In genomic region chr12:76183459-76184186, GRCh38 we compare ENCODE assay signal across 9 cellular contexts.
A peak's percentile ranks its signal among the peaks of the same experiment; 100 is the strongest.
DNase-seq lines count a peak whose midpoint lies in the region; ATAC-seq, FAIRE-seq and TF ChIP-seq lines count a peak whose summit lies in the region.
"Had no signal": no experiment of that assay in that cellular context is flagged by ENCODE, and none has a peak within 500 bp of the region (broad histone marks: within the 10 kb centered on the region; RNA-seq: fewer than 3 reads in every experiment).

No MANE protein-coding gene starts in this region.

- ATAC-seq in HG02798 (IDR thresholded peaks at IDR 0.05; ENCODE audit: poor library complexity, unreplicated experiment) (peak; percentile 88), left lobe of liver (no peak)

- H3K27me3 ChIP-seq in OCI-LY3 (ENCODE audit: low read depth, low read length), result no peaks in the 10 kb centered on the region
- H3K27me3 ChIP-seq in endothelial cell of umbilical vein (ENCODE audit: control insufficient read depth in 2 of 2, insufficient read depth in 2 of 2, low read length in 2 of 2), result no peaks in the 10 kb centered on the region

- H3K36me3 Mint-ChIP-seq in activated naive CD4-positive, alpha-beta T cell treated with anti-CD3 and anti-CD28 coated beads, Interleukin-2, amount 10 ng/mL, durations not matched to agents 7 days and 5 days, result no peaks in the 10 kb centered on the region

- dilution Hi-C loops in endothelial cell of umbilical vein (cut with MboI; ENCODE audit: extremely low pct_ligation_motif_present, low sequenced_read_pairs), result no loop called here

- BruUV-seq in endothelial cell of umbilical vein (replicated peaks; lab: Mats Ljungman, UMichigan), result TSS peak; percentile 95

- TF ChIP-seq CTCF in OCI-LY3 (IDR thresholded peaks at IDR 0.05; ENCODE audit: low read depth, low read length), result no peak
- TF ChIP-seq CTCF in endothelial cell of umbilical vein (IDR thresholded peaks at IDR 0.05; ENCODE audit: extremely low read depth in 1 of 2, insufficient read depth in 1 of 2, low read depth in 1 of 2, low read length in 2 of 2), result no peak

- H3K36me3 ChIP-seq in OCI-LY3 (replicated peaks; ENCODE audit: low read depth, low read length) (no peaks in the 10 kb centered on the region), endothelial cell of umbilical vein (ENCODE audit: control insufficient read depth in 2 of 2, extremely low read depth in 1 of 2, insufficient read depth in 2 of 2, low read length in 2 of 2) (no peaks in the 10 kb centered on the region)

- peak overlapping the region; percentile 80 for H3K4me2 ChIP-seq in OCI-LY3 (ENCODE audit: low read length)
- H3K4me2 ChIP-seq in endothelial cell of umbilical vein (ENCODE audit: insufficient read depth, low read length), result peak overlapping the region; percentile 69

- peaks cover 18% of the 10 kb centered on the region for H3K27me3 Mint-ChIP-seq in activated naive CD4-positive, alpha-beta T cell treated with anti-CD3 and anti-CD28 coated beads, Interleukin-2, amount 10 ng/mL, durations not matched to agents 7 days and 5 days

- peak; percentile 97 for FAIRE-seq in endothelial cell of umbilical vein (lab: Jason Lieb, UNC)
- FAIRE-seq: colon had no signal

- no peaks in the 10 kb centered on the region for H3K9me3 ChIP-seq in OCI-LY3 (ENCODE audit: insufficient read depth, low read length)
- H3K9me3 ChIP-seq in endothelial cell of umbilical vein (replicated peaks; ENCODE audit: control insufficient read depth, insufficient read depth, low read length), result no peaks in the 10 kb centered on the region

- intact Hi-C loops in endothelial cell of umbilical vein (cut with micrococcal nuclease), result loop anchor here (1.0 to 2.0 kb wide), 2 partner anchors 43 to 76 kb away; no protein-coding TSS in a partner anchor

- no peak overlapping the region for H3K27ac Mint-ChIP-seq in activated naive CD4-positive, alpha-beta T cell treated with anti-CD3 and anti-CD28 coated beads, Interleukin-2, amount 10 ng/mL, durations not matched to agents 7 days and 5 days

- H2AFZ ChIP-seq in OCI-LY3 (ENCODE audit: low read depth, low read length) (peak overlapping the region; percentile 85; the same call in 1 of the 2 replicates), endothelial cell of umbilical vein (ENCODE audit: low read depth, low read length) (peak overlapping the region; percentile 91)

- TF ChIP-seq POLR2A in endothelial cell of umbilical vein (IDR thresholded peaks at IDR 0.05; ENCODE audit: low read depth, low read length), result no peak

- H3K4me3 Mint-ChIP-seq in activated naive CD4-positive, alpha-beta T cell treated with anti-CD3 and anti-CD28 coated beads, Interleukin-2, amount 10 ng/mL, durations not matched to agents 7 days and 5 days, result no peak overlapping the region

- POLR2A ChIA-PET in endothelial cell of umbilical vein (lab: Charles Lee), result no interaction called here

- no peaks in the 10 kb centered on the region for H4K20me1 ChIP-seq in OCI-LY3 (ENCODE audit: insufficient read depth, low read length)
- no peaks in the 10 kb centered on the region for H4K20me1 ChIP-seq in endothelial cell of umbilical vein (replicated peaks; ENCODE audit: control insufficient read depth, extremely low read depth, insufficient read depth, low read length)

- H3K9ac ChIP-seq in OCI-LY3 (ENCODE audit: low read length) (peak overlapping the region; percentile 27; the same call in 1 of the 2 replicates), endothelial cell of umbilical vein (replicated peaks; ENCODE audit: extremely low read depth, insufficient read depth, low read length) (no peak overlapping the region)

- H3K79me2 ChIP-seq in OCI-LY3 (ENCODE audit: low read length) (no peaks in the 10 kb centered on the region), endothelial cell of umbilical vein (ENCODE audit: control insufficient read depth, insufficient read depth, low read length) (no peaks in the 10 kb centered on the region)

- H3K4me3 ChIP-seq in OCI-LY3 (ENCODE audit: low read length) (peak overlapping the region; percentile 58), endothelial cell of umbilical vein (replicated peaks in 1 of 3; ENCODE audit: insufficient read depth in 1 of 3, low read depth in 1 of 3, low read length in 3 of 3) (no peak overlapping the region)

- H3K9me3 Mint-ChIP-seq in activated naive CD4-positive, alpha-beta T cell treated with anti-CD3 and anti-CD28 coated beads, Interleukin-2, amount 10 ng/mL, durations not matched to agents 7 days and 5 days, result no peaks in the 10 kb centered on the region

- CTCF ChIA-PET in activated naive CD4-positive, alpha-beta T cell treated with anti-CD3 and anti-CD28 coated beads, Interleukin-2, amount 10 ng/mL, durations not matched to agents 7 days and 5 days (lab: Charles Lee), result no interaction called here
- CTCF ChIA-PET in endothelial cell of umbilical vein (lab: Charles Lee), result interaction anchor here (0.7 to 2.1 kb wide), 5 partner anchors 10 to 164 kb away, joined by 3 to 7 read pairs (median 3); partner anchors contain the start of gene BBS10

- peaks cover 25% of the 10 kb centered on the region for H3K4me1 ChIP-seq in OCI-LY3 (ENCODE audit: low read length)
- H3K4me1 ChIP-seq in endothelial cell of umbilical vein (ENCODE audit: control insufficient read depth, extremely low read depth, insufficient read depth, low read length), result peaks cover 12% of the 10 kb centered on the region

- no peaks in the 10 kb centered on the region for H3K4me1 Mint-ChIP-seq in activated naive CD4-positive, alpha-beta T cell treated with anti-CD3 and anti-CD28 coated beads, Interleukin-2, amount 10 ng/mL, durations not matched to agents 7 days and 5 days

- no peaks in the 10 kb centered on the region for H3K9me1 ChIP-seq in endothelial cell of umbilical vein (replicated peaks; ENCODE audit: control insufficient read depth, extremely low read depth, insufficient read depth, low read length)

- H3K27ac ChIP-seq in OCI-LY3 (ENCODE audit: low read length) (peak overlapping the region; percentile 59), endothelial cell of umbilical vein (ENCODE audit: insufficient read depth, low read depth, low read length) (peak overlapping the region; percentile 70)

- DNase-seq in activated naive CD4-positive, alpha-beta T cell treated with Interleukin-2 at 50 U/mL for 16 hours, result peak; percentile 68
- DNase-seq in activated naive CD4-positive, alpha-beta T cell treated with anti-CD3 and anti-CD28 coated beads, Interleukin-2, amount 10 ng/mL, durations not matched to agents 7 days and 5 days, result no peak
- DNase-seq in endothelial cell of umbilical vein (ENCODE audit: low read depth, low spot score), result peak; percentile 98
- DNase-seq in stimulated activated CD4-positive, alpha-beta T cell treated with anti-CD3 and anti-CD28 coated beads, Interleukin-2, amount 100 ng/mL, for 24 hours, result peak; percentile 58 to 63
- no peak for DNase-seq in left lobe of liver (ENCODE audit: low spot score)
- DNase-seq in cortex of kidney (lab: John Stamatoyannopoulos, UW), result no peak

TF ChIP-seq in endothelial cell of umbilical vein, 7 proteins besides CTCF, POLR2A, EP300 and RAD21:
- peak; percentile 99 for TF ChIP-seq FOS (IDR thresholded peaks at IDR 0.05; ENCODE audit: borderline replicate concordance, insufficient read depth, low read length)
- peak; percentile 98 for TF ChIP-seq JUN (IDR thresholded peaks at IDR 0.05; ENCODE audit: borderline replicate concordance, insufficient read depth, insufficient read length, low read depth)
- no peak for TF ChIP-seq EZH2 (IDR thresholded peaks at IDR 0.05; ENCODE audit: borderline replicate concordance, low read depth, low read length, severe bottlenecking)
- TF ChIP-seq POLR2AphosphoS5 (IDR thresholded peaks at IDR 0.05; ENCODE audit: insufficient read depth, low read depth, low read length), result peak; percentile 55
- TF ChIP-seq GATA2 (IDR thresholded peaks at IDR 0.05; ENCODE audit: insufficient read depth, insufficient read length, low read depth, low read length), result peak; percentile 32
- no peak for TF ChIP-seq MAX (IDR thresholded peaks at IDR 0.05; ENCODE audit: insufficient read depth, insufficient read length)
- TF ChIP-seq MYC (IDR thresholded peaks at IDR 0.05; ENCODE audit: low read depth, low read length), result no peak

Comparison
In these comparisons a context has a peak if more than half of its experiments do, and no peak if none do; other contexts are left out.
1. DNase-seq: peak in activated naive CD4-positive, alpha-beta T cell treated with Interleukin-2 at 50 U/mL for 16 hours (single experiment), endothelial cell of umbilical vein (single experiment) and stimulated activated CD4-positive, alpha-beta T cell treated with anti-CD3 and anti-CD28 coated beads, Interleukin-2, amount 100 ng/mL, for 24 hours (2 of 2); none in activated naive CD4-positive, alpha-beta T cell treated with anti-CD3 and anti-CD28 coated beads, Interleukin-2, amount 10 ng/mL, durations not matched to agents 7 days and 5 days (single experiment), left lobe of liver (single experiment) and cortex of kidney (single experiment).